ENCODE assay signal across 6 cellular contexts in genomic region chr5:141681295-141681694, GRCh38. TPM values are rescaled to one million over a fixed set of nuclear protein-coding genes. Genes with fewer than 3 reads are reported as not detected.
A peak's percentile ranks its signal among the peaks of the same experiment; 100 is the strongest.
DNase-seq lines count a peak whose midpoint lies in the region; ATAC-seq, FAIRE-seq and TF ChIP-seq lines count a peak whose summit lies in the region.

No MANE protein-coding gene starts in this region.

- H3K27ac ChIP-seq in A549, result peak overlapping the region; percentile 88 to 98
- H3K27ac ChIP-seq in VCaP, result peak overlapping the region; percentile 94
- H3K27ac ChIP-seq in keratinocyte (ENCODE audit: control insufficient read depth, insufficient read depth, low read length), result peak overlapping the region; percentile 51

- peak overlapping the region; percentile 93 for H3K4me2 ChIP-seq in A549
- H3K4me2 ChIP-seq in keratinocyte (ENCODE audit: control insufficient read depth, extremely low read depth, insufficient read depth, low read depth, low read length), result peak overlapping the region; percentile 72

- peak overlapping the region; percentile 66 for H3K9ac ChIP-seq in keratinocyte (ENCODE audit: control insufficient read depth, extremely low read depth, insufficient read depth, low read length)

- H3K9me3 ChIP-seq in A549, result no peaks in the 10 kb centered on the region
- H3K9me3 ChIP-seq in keratinocyte (ENCODE audit: control insufficient read depth, low read depth, low read length), result no peaks in the 10 kb centered on the region

- dilution Hi-C loops in keratinocyte (cut with MboI; ENCODE audit: extremely low pct_ligation_motif_present, low sequenced_read_pairs), result no loop called here

- ATAC-seq in A549, result peak in 1 of 2 experiments; percentile 5; a peak in 3 of 6 replicates
- no peak for ATAC-seq in GM19328 (IDR thresholded peaks at IDR 0.05; ENCODE audit: unreplicated experiment)

- CTCF ChIA-PET in A549 (lab: Yijun Ruan, JAX), result interaction anchor here (0.6 to 7.5 kb wide), 9 partner anchors 12 to 288 kb away, joined by 3 to 63 read pairs (median 6); partner anchors contain the start of genes PCDH1 and RNF14

- H3K4me1 ChIP-seq in A549 (peaks cover 24% of the 10 kb centered on the region), keratinocyte (ENCODE audit: control insufficient read depth, extremely low read depth, insufficient read depth, low read length) (peaks cover 19% of the 10 kb centered on the region)

- peak overlapping the region; percentile 55 for H2AFZ ChIP-seq in keratinocyte (ENCODE audit: control insufficient read depth, low read length)

- no peaks in the 10 kb centered on the region for H3K79me2 ChIP-seq in keratinocyte (ENCODE audit: control insufficient read depth, insufficient read depth, low read length)

- H3K27me3 ChIP-seq in keratinocyte (ENCODE audit: control insufficient read depth, extremely low read depth, insufficient read depth, low read length), result no peaks in the 10 kb centered on the region

- TF ChIP-seq RAD21 in A549 (conservative IDR thresholded peaks at IDR 0.05 in 1 of 2, IDR thresholded peaks at IDR 0.05 in 1 of 2), result no peak

- peak overlapping the region; percentile 49 for H3K4me3 ChIP-seq in A549
- peak overlapping the region in 2 of 3 experiments; percentile 31 to 33 for H3K4me3 ChIP-seq in keratinocyte (ENCODE audit: control insufficient read depth in 2 of 3, extremely low read depth in 1 of 3, insufficient read depth in 2 of 3, low read depth in 1 of 3, low read length in 3 of 3)

- TF ChIP-seq POLR2A in A549 (IDR thresholded peaks at IDR 0.05; ENCODE audit: low read length), result no peak
- TF ChIP-seq POLR2A in GM12892 (IDR thresholded peaks at IDR 0.05; ENCODE audit: low read depth, low read length), result no peak

- POLR2A ChIA-PET in A549 (lab: Yijun Ruan, JAX), result interaction anchor here (0.6 kb wide), 1 partner anchor 208 kb away, joined by 3 read pairs; no protein-coding TSS in a partner anchor

- FAIRE-seq in A549 (lab: Jason Lieb, UNC) (no peak), keratinocyte (lab: Jason Lieb, UNC) (no peak), GM12892 (lab: Jason Lieb, UNC) (no peak)

- 71% methylated on average over 2 of the region's 2 CpGs for WGBS in A549 (ENCODE audit: missing lambda C conversion rate)

- DNase-seq in A549 (ENCODE audit: low read depth in 1 of 2, low spot score in 1 of 2), result no peak
- DNase-seq in keratinocyte (ENCODE audit: low read depth, low spot score), result no peak
- DNase-seq in GM12892 (ENCODE audit: insufficient read length), result no peak
- DNase-seq in middle frontal gyrus (ENCODE audit: extremely low spot score, low spot score), result no peak

- no peak for TF ChIP-seq EP300 in A549 (IDR thresholded peaks at IDR 0.05)

- no peaks in the 10 kb centered on the region for H3K9me1 ChIP-seq in keratinocyte (ENCODE audit: control insufficient read depth, extremely low read depth, insufficient read depth, low read length)

- H3K36me3 ChIP-seq in keratinocyte (ENCODE audit: control insufficient read depth in 2 of 2, extremely low read depth in 1 of 2, insufficient read depth in 2 of 2, low read length in 2 of 2), result no peaks in the 10 kb centered on the region

- no peak for TF ChIP-seq CTCF in A549 (IDR thresholded peaks at IDR 0.05)
- TF ChIP-seq CTCF in VCaP (conservative IDR thresholded peaks at IDR 0.05), result no peak
- no peak for TF ChIP-seq CTCF in keratinocyte (optimal IDR thresholded peaks at IDR 0.05 in 1 of 3, IDR thresholded peaks at IDR 0.05 in 1 of 3, conservative IDR thresholded peaks at IDR 0.05 in 1 of 3; ENCODE audit: extremely low read depth in 1 of 3, insufficient read depth in 2 of 3, low read length in 3 of 3)

- no peaks in the 10 kb centered on the region for H4K20me1 ChIP-seq in keratinocyte (ENCODE audit: control insufficient read depth, extremely low read depth, insufficient read depth, low read length)

TF ChIP-seq in A549, 52 proteins besides CTCF, POLR2A, EP300 and RAD21 (continues in another document):
- TF ChIP-seq POLR2AphosphoS2 (conservative IDR thresholded peaks at IDR 0.05; ENCODE audit: low read length) (no peak), HDAC2 (IDR thresholded peaks at IDR 0.05) (no peak), MYC (IDR thresholded peaks at IDR 0.05; ENCODE audit: borderline replicate concordance, low read length) (no peak), MAZ (IDR thresholded peaks at IDR 0.05; ENCODE audit: borderline replicate concordance, low read depth, low read length) (no peak), FOSL2 (IDR thresholded peaks at IDR 0.05) (no peak), FOSL2 (CRISPR knock-in tag; IDR thresholded peaks at IDR 0.05) (no peak), BCL3 (IDR thresholded peaks at IDR 0.05) (no peak)

RNA-seq across cellular contexts. Expression of gene ARAP3, which starts 0.7 kb away (rescaled TPM):
- polyA plus RNA-seq in A549 (2011; rRNA removed) (3.0 and 4.5 TPM in 2 replicates), A549 (2017; fragmentation: RNase III; extraction: RNeasy Plus Mini Kit Qiagen cat#74134 plus additional on column Dnase treatment) (5.1 to 6.9 TPM (median 6.6 TPM) in 3 replicates), keratinocyte (1.3 to 2.4 TPM (median 1.3 TPM) in 3 replicates)
- 3.6 and 4.3 TPM in 2 replicates for polyA plus RNA-seq in A549 (2012; cell fraction: cytosol; rRNA removed)
- polyA plus RNA-seq in A549 (2012; cell fraction: nucleus; rRNA removed), result 16.2 and 16.7 TPM in 2 replicates
- 6.8 and 8.2 TPM in 2 replicates for polyA minus RNA-seq in A549 (2011; rRNA and poly(A)+ RNA removed)
- polyA plus RNA-seq in keratinocyte (2011; ENCODE audit: low read depth), result 0.52 TPM
- polyA plus RNA-seq in keratinocyte (2011; cell fraction: cytosol; rRNA removed), result 1.3 and 1.5 TPM in 2 replicates
- 5.5 and 6.3 TPM in 2 replicates for polyA plus RNA-seq in keratinocyte (2011; cell fraction: nucleus; rRNA removed)
- polyA plus RNA-seq in keratinocyte (2012; ENCODE audit: low replicate concordance), result 1.2 and 3.9 TPM in 2 replicates
- 2.4 to 7.6 TPM (median 2.5 TPM) in 3 replicates for polyA minus RNA-seq in keratinocyte
- polyA minus RNA-seq in keratinocyte (2011; cell fraction: cytosol; rRNA and poly(A)+ RNA removed), result 4.6 TPM
- polyA minus RNA-seq in keratinocyte (2011; cell fraction: nucleus; rRNA and poly(A)+ RNA removed), result 2.7 and 3.3 TPM in 2 replicates
- polyA plus RNA-seq in GM12892 (2012; ENCODE audit: missing spikeins), result not detected

RNA-seq across cellular contexts. Expression of gene FCHSD1, which starts 30.1 kb away (rescaled TPM):
- polyA plus RNA-seq in A549 (2011; rRNA removed) (11.0 and 12.2 TPM in 2 replicates), A549 (2017; fragmentation: RNase III; extraction: RNeasy Plus Mini Kit Qiagen cat#74134 plus additional on column Dnase treatment) (10.1 to 14.5 TPM (median 14.0 TPM) in 3 replicates), keratinocyte (9.7 to 17.1 TPM (median 13.5 TPM) in 3 replicates)
- 9.2 and 9.7 TPM in 2 replicates for polyA plus RNA-seq in A549 (2012; cell fraction: cytosol; rRNA removed)
- 87.6 and 92.1 TPM in 2 replicates for polyA plus RNA-seq in A549 (2012; cell fraction: nucleus; rRNA removed)
- 6.9 and 12.2 TPM in 2 replicates for polyA minus RNA-seq in A549 (2011; rRNA and poly(A)+ RNA removed)
- 44.0 TPM for polyA plus RNA-seq in keratinocyte (2011; ENCODE audit: low read depth)
- polyA plus RNA-seq in keratinocyte (2011; cell fraction: cytosol; rRNA removed), result 3.7 and 6.5 TPM in 2 replicates
- 66.6 and 68.3 TPM in 2 replicates for polyA plus RNA-seq in keratinocyte (2011; cell fraction: nucleus; rRNA removed)
- 8.1 and 44.0 TPM in 2 replicates for polyA plus RNA-seq in keratinocyte (2012; ENCODE audit: low replicate concordance)
- 8.9 to 10.0 TPM (median 9.6 TPM) in 3 replicates for polyA minus RNA-seq in keratinocyte
- polyA minus RNA-seq in keratinocyte (2011; cell fraction: cytosol; rRNA and poly(A)+ RNA removed), result 8.6 TPM
- 14.1 and 23.7 TPM in 2 replicates for polyA minus RNA-seq in keratinocyte (2011; cell fraction: nucleus; rRNA and poly(A)+ RNA removed)
- polyA plus RNA-seq in GM12892 (2012; ENCODE audit: missing spikeins), result 18.6 TPM

RNA-seq across cellular contexts. Expression of gene RELL2, which starts 44.5 kb away (rescaled TPM):
- polyA plus RNA-seq in A549 (2011; rRNA removed), result 2.8 and 3.6 TPM in 2 replicates
- polyA plus RNA-seq in A549 (2012; cell fraction: cytosol; rRNA removed), result 4.7 and 4.9 TPM in 2 replicates
- polyA plus RNA-seq in A549 (2012; cell fraction: nucleus; rRNA removed), result 16.1 and 20.1 TPM in 2 replicates
- polyA plus RNA-seq in A549 (2017; fragmentation: RNase III; extraction: RNeasy Plus Mini Kit Qiagen cat#74134 plus additional on column Dnase treatment), result 5.0 to 6.5 TPM (median 6.5 TPM) in 3 replicates
- polyA minus RNA-seq in A549 (2011; rRNA and poly(A)+ RNA removed), result 1.9 and 2.5 TPM in 2 replicates
- polyA plus RNA-seq in keratinocyte, result 8.9 to 11.1 TPM (median 10.2 TPM) in 3 replicates
- 3.4 TPM for polyA plus RNA-seq in keratinocyte (2011; ENCODE audit: low read depth)
- 5.1 and 8.9 TPM in 2 replicates for polyA plus RNA-seq in keratinocyte (2011; cell fraction: cytosol; rRNA removed)
- 19.4 and 22.7 TPM in 2 replicates for polyA plus RNA-seq in keratinocyte (2011; cell fraction: nucleus; rRNA removed)
- polyA plus RNA-seq in keratinocyte (2012; ENCODE audit: low replicate concordance), result 4.5 and 8.1 TPM in 2 replicates
- polyA minus RNA-seq in keratinocyte, result 4.7 to 16.0 TPM (median 5.3 TPM) in 3 replicates
- polyA minus RNA-seq in keratinocyte (2011; cell fraction: cytosol; rRNA and poly(A)+ RNA removed), result 9.2 TPM
- 7.0 and 7.4 TPM in 2 replicates for polyA minus RNA-seq in keratinocyte (2011; cell fraction: nucleus; rRNA and poly(A)+ RNA removed)
- polyA plus RNA-seq in GM12892 (2012; ENCODE audit: missing spikeins), result 3.8 TPM

RNA-seq across cellular contexts. Expression of gene HDAC3, which starts 44.6 kb away (rescaled TPM):
- 67.3 and 80.0 TPM in 2 replicates for polyA plus RNA-seq in A549 (2011; rRNA removed)
- 69.5 and 84.1 TPM in 2 replicates for polyA plus RNA-seq in A549 (2012; cell fraction: cytosol; rRNA removed)
- polyA plus RNA-seq in A549 (2012; cell fraction: nucleus; rRNA removed), result 82.2 and 128 TPM in 2 replicates
- polyA plus RNA-seq in A549 (2017; fragmentation: RNase III; extraction: RNeasy Plus Mini Kit Qiagen cat#74134 plus additional on column Dnase treatment), result 51.1 to 56.9 TPM (median 51.7 TPM) in 3 replicates
- 67.7 and 68.1 TPM in 2 replicates for polyA minus RNA-seq in A549 (2011; rRNA and poly(A)+ RNA removed)
- 93.6 to 97.4 TPM (median 96.0 TPM) in 3 replicates for polyA plus RNA-seq in keratinocyte
- polyA plus RNA-seq in keratinocyte (2011; ENCODE audit: low read depth), result 55.2 TPM
- polyA plus RNA-seq in keratinocyte (2011; cell fraction: cytosol; rRNA removed), result 86.5 and 89.9 TPM in 2 replicates
- polyA plus RNA-seq in keratinocyte (2011; cell fraction: nucleus; rRNA removed), result 136 and 143 TPM in 2 replicates
- polyA plus RNA-seq in keratinocyte (2012; ENCODE audit: low replicate concordance), result 54.2 and 57.6 TPM in 2 replicates
- 86.2 to 94.1 TPM (median 89.9 TPM) in 3 replicates for polyA minus RNA-seq in keratinocyte
- 50.8 TPM for polyA minus RNA-seq in keratinocyte (2011; cell fraction: cytosol; rRNA and poly(A)+ RNA removed)
- polyA minus RNA-seq in keratinocyte (2011; cell fraction: nucleus; rRNA and poly(A)+ RNA removed), result 24.4 and 41.6 TPM in 2 replicates
- 79.2 TPM for polyA plus RNA-seq in GM12892 (2012; ENCODE audit: missing spikeins)
